Comparison of ENCODE assay signal across 1 cellular context in the genomic region with DNA sequence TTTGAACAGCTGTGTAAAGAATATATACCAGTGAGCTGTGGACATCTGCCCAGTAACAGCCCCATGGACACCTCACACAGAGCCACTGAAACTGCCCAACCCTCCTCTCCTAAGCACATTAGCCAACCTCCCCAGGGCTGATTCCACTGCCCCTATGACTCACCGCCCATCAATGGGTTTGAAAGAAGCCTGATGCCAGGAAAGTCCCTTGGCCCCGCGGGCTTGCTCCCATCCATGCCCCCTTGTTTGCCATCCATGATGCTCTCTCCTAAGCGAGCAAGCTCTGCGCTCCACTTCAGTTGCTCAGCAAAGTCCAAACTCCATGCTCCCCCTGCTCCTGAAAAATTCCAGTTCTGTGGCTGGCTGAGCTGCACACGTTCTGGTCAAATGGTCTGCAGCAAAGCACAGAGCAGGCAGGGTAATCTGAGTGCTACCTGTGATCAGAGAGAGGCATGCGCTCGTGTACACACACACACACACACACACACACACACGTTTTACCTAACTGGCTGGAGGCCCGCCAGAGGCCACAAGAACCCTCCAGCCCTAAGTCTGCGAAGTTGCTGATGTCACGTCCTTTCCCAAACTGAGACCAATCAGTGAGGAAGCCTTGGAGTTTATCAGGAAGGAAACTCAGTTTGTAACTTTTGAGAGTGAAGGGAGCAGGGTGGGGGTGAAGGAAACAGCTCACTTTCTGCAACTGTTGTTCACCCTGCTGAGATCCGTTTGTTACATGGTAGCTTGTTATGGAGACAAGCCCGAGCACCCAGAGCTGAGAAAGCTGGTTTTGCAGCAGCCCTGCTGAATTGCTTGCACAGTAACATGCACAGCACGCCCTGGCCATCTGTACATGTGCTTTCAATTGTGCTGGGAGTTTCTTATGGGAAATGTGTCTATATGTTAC.
TF ChIP-seq lines count a peak whose summit lies in the region.

A gene with protein sequence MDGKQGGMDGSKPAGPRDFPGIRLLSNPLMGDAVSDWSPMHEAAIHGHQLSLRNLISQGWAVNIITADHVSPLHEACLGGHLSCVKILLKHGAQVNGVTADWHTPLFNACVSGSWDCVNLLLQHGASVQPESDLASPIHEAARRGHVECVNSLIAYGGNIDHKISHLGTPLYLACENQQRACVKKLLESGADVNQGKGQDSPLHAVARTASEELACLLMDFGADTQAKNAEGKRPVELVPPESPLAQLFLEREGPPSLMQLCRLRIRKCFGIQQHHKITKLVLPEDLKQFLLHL (minus strand): TSS at position 466 of the 904 bp plus-strand sequence. CDS start 209 bp downstream, at position 257.

TF ChIP-seq in HepG2, 621 proteins besides CTCF, POLR2A, EP300 and RAD21 (continues in another document):
- TF ChIP-seq RFX5 (IDR thresholded peaks at IDR 0.05; ENCODE audit: low read depth, low read length): peak; percentile 93
- 0 out of 2 replicates have a peak, but pooled peaks have one; percentile 24 for TF ChIP-seq ZNF556 (CRISPR knock-in tag; IDR thresholded peaks at IDR 0.05; ENCODE audit: borderline replicate concordance)
- TF ChIP-seq SALL1 (CRISPR knock-in tag; IDR thresholded peaks at IDR 0.05): peak; percentile 81
- no peak for TF ChIP-seq SMAD9 (CRISPR knock-in tag; IDR thresholded peaks at IDR 0.05)
- TF ChIP-seq, protein P1, sequence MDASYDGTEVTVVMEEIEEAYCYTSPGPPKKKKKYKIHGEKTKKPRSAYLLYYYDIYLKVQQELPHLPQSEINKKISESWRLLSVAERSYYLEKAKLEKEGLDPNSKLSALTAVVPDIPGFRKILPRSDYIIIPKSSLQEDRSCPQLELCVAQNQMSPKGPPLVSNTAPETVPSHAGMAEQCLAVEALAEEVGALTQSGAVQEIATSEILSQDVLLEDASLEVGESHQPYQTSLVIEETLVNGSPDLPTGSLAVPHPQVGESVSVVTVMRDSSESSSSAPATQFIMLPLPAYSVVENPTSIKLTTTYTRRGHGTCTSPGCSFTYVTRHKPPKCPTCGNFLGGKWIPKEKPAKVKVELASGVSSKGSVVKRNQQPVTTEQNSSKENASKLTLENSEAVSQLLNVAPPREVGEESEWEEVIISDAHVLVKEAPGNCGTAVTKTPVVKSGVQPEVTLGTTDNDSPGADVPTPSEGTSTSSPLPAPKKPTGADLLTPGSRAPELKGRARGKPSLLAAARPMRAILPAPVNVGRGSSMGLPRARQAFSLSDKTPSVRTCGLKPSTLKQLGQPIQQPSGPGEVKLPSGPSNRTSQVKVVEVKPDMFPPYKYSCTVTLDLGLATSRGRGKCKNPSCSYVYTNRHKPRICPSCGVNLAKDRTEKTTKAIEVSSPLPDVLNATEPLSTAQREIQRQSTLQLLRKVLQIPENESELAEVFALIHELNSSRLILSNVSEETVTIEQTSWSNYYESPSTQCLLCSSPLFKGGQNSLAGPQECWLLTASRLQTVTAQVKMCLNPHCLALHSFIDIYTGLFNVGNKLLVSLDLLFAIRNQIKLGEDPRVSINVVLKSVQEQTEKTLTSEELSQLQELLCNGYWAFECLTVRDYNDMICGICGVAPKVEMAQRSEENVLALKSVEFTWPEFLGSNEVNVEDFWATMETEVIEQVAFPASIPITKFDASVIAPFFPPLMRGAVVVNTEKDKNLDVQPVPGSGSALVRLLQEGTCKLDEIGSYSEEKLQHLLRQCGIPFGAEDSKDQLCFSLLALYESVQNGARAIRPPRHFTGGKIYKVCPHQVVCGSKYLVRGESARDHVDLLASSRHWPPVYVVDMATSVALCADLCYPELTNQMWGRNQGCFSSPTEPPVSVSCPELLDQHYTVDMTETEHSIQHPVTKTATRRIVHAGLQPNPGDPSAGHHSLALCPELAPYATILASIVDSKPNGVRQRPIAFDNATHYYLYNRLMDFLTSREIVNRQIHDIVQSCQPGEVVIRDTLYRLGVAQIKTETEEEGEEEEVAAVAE (CRISPR knock-in tag; IDR thresholded peaks at IDR 0.05; ENCODE audit: borderline replicate concordance): no peak
- TF ChIP-seq MTA1 (CRISPR knock-in tag; IDR thresholded peaks at IDR 0.05; ENCODE audit: borderline replicate concordance): peak; percentile 69; the same call in 1 of the 2 replicates
- TF ChIP-seq, protein P2, sequence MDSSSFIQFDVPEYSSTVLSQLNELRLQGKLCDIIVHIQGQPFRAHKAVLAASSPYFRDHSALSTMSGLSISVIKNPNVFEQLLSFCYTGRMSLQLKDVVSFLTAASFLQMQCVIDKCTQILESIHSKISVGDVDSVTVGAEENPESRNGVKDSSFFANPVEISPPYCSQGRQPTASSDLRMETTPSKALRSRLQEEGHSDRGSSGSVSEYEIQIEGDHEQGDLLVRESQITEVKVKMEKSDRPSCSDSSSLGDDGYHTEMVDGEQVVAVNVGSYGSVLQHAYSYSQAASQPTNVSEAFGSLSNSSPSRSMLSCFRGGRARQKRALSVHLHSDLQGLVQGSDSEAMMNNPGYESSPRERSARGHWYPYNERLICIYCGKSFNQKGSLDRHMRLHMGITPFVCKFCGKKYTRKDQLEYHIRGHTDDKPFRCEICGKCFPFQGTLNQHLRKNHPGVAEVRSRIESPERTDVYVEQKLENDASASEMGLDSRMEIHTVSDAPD (CRISPR knock-in tag; IDR thresholded peaks at IDR 0.05): peak; percentile 41; the same call in 1 of the 2 replicates
- TF ChIP-seq, protein P3, sequence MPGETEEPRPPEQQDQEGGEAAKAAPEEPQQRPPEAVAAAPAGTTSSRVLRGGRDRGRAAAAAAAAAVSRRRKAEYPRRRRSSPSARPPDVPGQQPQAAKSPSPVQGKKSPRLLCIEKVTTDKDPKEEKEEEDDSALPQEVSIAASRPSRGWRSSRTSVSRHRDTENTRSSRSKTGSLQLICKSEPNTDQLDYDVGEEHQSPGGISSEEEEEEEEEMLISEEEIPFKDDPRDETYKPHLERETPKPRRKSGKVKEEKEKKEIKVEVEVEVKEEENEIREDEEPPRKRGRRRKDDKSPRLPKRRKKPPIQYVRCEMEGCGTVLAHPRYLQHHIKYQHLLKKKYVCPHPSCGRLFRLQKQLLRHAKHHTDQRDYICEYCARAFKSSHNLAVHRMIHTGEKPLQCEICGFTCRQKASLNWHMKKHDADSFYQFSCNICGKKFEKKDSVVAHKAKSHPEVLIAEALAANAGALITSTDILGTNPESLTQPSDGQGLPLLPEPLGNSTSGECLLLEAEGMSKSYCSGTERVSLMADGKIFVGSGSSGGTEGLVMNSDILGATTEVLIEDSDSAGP (CRISPR knock-in tag; IDR thresholded peaks at IDR 0.05; ENCODE audit: borderline replicate concordance): peak; percentile 62
- TF ChIP-seq EZH2 (conservative IDR thresholded peaks at IDR 0.05; ENCODE audit: low read depth, low read length): no peak
- TF ChIP-seq, protein P4, sequence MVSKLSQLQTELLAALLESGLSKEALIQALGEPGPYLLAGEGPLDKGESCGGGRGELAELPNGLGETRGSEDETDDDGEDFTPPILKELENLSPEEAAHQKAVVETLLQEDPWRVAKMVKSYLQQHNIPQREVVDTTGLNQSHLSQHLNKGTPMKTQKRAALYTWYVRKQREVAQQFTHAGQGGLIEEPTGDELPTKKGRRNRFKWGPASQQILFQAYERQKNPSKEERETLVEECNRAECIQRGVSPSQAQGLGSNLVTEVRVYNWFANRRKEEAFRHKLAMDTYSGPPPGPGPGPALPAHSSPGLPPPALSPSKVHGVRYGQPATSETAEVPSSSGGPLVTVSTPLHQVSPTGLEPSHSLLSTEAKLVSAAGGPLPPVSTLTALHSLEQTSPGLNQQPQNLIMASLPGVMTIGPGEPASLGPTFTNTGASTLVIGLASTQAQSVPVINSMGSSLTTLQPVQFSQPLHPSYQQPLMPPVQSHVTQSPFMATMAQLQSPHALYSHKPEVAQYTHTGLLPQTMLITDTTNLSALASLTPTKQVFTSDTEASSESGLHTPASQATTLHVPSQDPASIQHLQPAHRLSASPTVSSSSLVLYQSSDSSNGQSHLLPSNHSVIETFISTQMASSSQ (IDR thresholded peaks at IDR 0.05; ENCODE audit: low read depth): no peak; the same call in 1 of the 2 replicates
- TF ChIP-seq, protein P4 (CRISPR knock-in tag; IDR thresholded peaks at IDR 0.05; ENCODE audit: borderline replicate concordance): peak; percentile 69; the same call in 1 of the 2 replicates
- peak; percentile 55; the same call in 1 of the 2 replicates for TF ChIP-seq ZMYM3 (CRISPR knock-in tag; IDR thresholded peaks at IDR 0.05)
- TF ChIP-seq TGIF2 (CRISPR knock-in tag; IDR thresholded peaks at IDR 0.05): no peak
- TF ChIP-seq, protein P5, sequence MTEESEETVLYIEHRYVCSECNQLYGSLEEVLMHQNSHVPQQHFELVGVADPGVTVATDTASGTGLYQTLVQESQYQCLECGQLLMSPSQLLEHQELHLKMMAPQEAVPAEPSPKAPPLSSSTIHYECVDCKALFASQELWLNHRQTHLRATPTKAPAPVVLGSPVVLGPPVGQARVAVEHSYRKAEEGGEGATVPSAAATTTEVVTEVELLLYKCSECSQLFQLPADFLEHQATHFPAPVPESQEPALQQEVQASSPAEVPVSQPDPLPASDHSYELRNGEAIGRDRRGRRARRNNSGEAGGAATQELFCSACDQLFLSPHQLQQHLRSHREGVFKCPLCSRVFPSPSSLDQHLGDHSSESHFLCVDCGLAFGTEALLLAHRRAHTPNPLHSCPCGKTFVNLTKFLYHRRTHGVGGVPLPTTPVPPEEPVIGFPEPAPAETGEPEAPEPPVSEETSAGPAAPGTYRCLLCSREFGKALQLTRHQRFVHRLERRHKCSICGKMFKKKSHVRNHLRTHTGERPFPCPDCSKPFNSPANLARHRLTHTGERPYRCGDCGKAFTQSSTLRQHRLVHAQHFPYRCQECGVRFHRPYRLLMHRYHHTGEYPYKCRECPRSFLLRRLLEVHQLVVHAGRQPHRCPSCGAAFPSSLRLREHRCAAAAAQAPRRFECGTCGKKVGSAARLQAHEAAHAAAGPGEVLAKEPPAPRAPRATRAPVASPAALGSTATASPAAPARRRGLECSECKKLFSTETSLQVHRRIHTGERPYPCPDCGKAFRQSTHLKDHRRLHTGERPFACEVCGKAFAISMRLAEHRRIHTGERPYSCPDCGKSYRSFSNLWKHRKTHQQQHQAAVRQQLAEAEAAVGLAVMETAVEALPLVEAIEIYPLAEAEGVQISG (CRISPR knock-in tag; IDR thresholded peaks at IDR 0.05): peak; percentile 39; the same call in 1 of the 2 replicates
- 0 out of 2 replicates have a peak, but pooled peaks have one; percentile 34 for TF ChIP-seq PAX8 (CRISPR knock-in tag; IDR thresholded peaks at IDR 0.05; ENCODE audit: borderline replicate concordance)
- TF ChIP-seq, protein P6, sequence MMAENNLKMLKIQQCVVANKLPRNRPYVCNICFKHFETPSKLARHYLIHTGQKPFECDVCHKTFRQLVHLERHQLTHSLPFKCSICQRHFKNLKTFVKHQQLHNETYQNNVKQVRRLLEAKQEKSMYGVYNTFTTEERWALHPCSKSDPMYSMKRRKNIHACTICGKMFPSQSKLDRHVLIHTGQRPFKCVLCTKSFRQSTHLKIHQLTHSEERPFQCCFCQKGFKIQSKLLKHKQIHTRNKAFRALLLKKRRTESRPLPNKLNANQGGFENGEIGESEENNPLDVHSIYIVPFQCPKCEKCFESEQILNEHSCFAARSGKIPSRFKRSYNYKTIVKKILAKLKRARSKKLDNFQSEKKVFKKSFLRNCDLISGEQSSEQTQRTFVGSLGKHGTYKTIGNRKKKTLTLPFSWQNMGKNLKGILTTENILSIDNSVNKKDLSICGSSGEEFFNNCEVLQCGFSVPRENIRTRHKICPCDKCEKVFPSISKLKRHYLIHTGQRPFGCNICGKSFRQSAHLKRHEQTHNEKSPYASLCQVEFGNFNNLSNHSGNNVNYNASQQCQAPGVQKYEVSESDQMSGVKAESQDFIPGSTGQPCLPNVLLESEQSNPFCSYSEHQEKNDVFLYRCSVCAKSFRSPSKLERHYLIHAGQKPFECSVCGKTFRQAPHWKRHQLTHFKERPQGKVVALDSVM (CRISPR knock-in tag; IDR thresholded peaks at IDR 0.05): no peak
- no peak for TF ChIP-seq MTF2 (CRISPR knock-in tag; IDR thresholded peaks at IDR 0.05; ENCODE audit: borderline replicate concordance)
- TF ChIP-seq MTA3 (CRISPR knock-in tag; IDR thresholded peaks at IDR 0.05): no peak
- TF ChIP-seq KLF15 (CRISPR knock-in tag; IDR thresholded peaks at IDR 0.05; ENCODE audit: borderline replicate concordance): no peak
- no peak for TF ChIP-seq PRPF4 (IDR thresholded peaks at IDR 0.05; ENCODE audit: low read depth, low read length, poor library complexity, severe bottlenecking)
- no peak for TF ChIP-seq HOXA9 (CRISPR knock-in tag; IDR thresholded peaks at IDR 0.05; ENCODE audit: borderline replicate concordance)
